19 cellular contexts compared by ENCODE assay signal in the genomic region with DNA sequence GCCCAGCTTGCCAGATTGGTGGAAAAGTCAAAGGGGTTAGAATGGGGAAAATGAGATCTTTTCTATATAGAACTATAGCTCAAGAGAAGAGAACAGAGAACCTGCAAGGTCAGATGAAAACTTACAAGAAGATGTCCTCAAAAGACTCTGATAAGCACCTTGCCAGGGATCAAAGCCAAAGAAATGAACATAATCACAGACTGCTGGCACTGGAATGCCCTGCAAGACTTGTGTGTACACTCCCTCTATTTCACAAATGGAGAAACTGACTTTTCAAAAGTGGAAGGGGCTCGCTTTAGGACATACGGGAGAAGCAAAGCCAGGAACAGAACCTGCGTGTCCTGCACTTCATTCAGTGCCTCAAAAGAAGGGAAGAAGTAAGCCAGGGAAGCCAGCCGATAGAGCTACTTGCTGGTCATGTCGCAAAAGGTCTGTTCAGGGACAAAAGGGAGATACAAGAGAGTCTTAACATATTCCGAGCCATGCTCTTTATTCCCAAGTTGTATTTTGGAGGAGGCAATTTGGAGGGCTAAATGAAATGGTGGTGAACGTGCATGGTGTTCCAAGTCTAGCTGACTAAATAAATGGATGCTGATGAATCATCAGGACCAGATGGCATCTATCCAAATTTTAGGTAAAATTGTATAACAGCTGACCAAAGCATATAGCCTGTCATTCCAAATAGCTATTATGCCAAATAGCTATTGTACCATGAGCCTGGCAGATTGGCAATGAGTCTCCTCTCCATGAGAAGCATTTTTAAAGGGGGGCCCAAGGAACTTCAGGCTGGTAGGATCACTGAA.
DNase-seq lines count a peak whose midpoint lies in the region; FAIRE-seq and TF ChIP-seq lines count a peak whose summit lies in the region.
"Had no signal": no experiment of that assay in that cellular context is flagged by ENCODE, and none has a peak within 500 bp of the region (broad histone marks: within the 10 kb centered on the region; RNA-seq: fewer than 3 reads in every experiment).

No MANE protein-coding gene starts in this region.

- peaks cover 0 to 78% (median 23%) of the 10 kb centered on the region in 45 donors for H3K27me3 ChIP-seq in dorsolateral prefrontal cortex
- H3K27me3 ChIP-seq: BE2C had no signal

- intact Hi-C loops in dorsolateral prefrontal cortex (cut with DNase I), result no loop called here

- no peaks in the 10 kb centered on the region for H3K27me3 Mint-ChIP-seq in activated CD4-positive, alpha-beta memory T cell treated with anti-CD3 and anti-CD28 coated beads, Interleukin-2, amount 10 ng/mL, durations not matched to agents 7 days and 5 days
- H3K27me3 Mint-ChIP-seq: CD4-positive, alpha-beta T cell had no signal

- no peak overlapping the region for H3K4me3 Mint-ChIP-seq in activated CD4-positive, alpha-beta memory T cell treated with anti-CD3 and anti-CD28 coated beads, Interleukin-2, amount 10 ng/mL, durations not matched to agents 7 days and 5 days
- H3K4me3 Mint-ChIP-seq: CD4-positive, alpha-beta T cell had no signal

- no peak overlapping the region for H3K4me3 ChIP-seq in epithelial cell of esophagus (ENCODE audit: low read length)
- no peak overlapping the region for H3K4me3 ChIP-seq in dorsolateral prefrontal cortex
- H3K4me3 ChIP-seq: GM12878 had no signal

- POLR2A ChIA-PET in activated CD4-positive, alpha-beta memory T cell treated with anti-CD3 and anti-CD28 coated beads, Interleukin-2, amount 10 ng/mL, durations not matched to agents 7 days and 5 days (lab: Charles Lee), result no interaction called here

- H3K4me1 Mint-ChIP-seq in activated CD4-positive, alpha-beta memory T cell treated with anti-CD3 and anti-CD28 coated beads, Interleukin-2, amount 10 ng/mL, durations not matched to agents 7 days and 5 days, result no peaks in the 10 kb centered on the region

- FAIRE-seq in RCC 7860 (lab: Jason Lieb, UNC), result peak; percentile 74
- FAIRE-seq: G401.6, GM12878 had no signal

- H3K9me3 Mint-ChIP-seq in activated CD4-positive, alpha-beta memory T cell treated with anti-CD3 and anti-CD28 coated beads, Interleukin-2, amount 10 ng/mL, durations not matched to agents 7 days and 5 days, result no peaks in the 10 kb centered on the region
- H3K9me3 Mint-ChIP-seq: CD4-positive, alpha-beta T cell had no signal

- no peak for TF ChIP-seq CTCF in epithelial cell of esophagus (IDR thresholded peaks at IDR 0.05; ENCODE audit: insufficient read depth, low read depth, low read length, missing control alignments)
- no peak for TF ChIP-seq CTCF in dorsolateral prefrontal cortex (IDR thresholded peaks at IDR 0.05 in 54 of 56, conservative IDR thresholded peaks at IDR 0.05 in 2 of 56; ENCODE audit: low read depth in 1 of 56, partially characterized antibody in 56 of 56)

- H3K36me3 Mint-ChIP-seq in activated CD4-positive, alpha-beta memory T cell treated with anti-CD3 and anti-CD28 coated beads, Interleukin-2, amount 10 ng/mL, durations not matched to agents 7 days and 5 days (ENCODE audit: low read depth), result no peaks in the 10 kb centered on the region

- no peak overlapping the region for H3K27ac ChIP-seq in dorsolateral prefrontal cortex
- H3K27ac ChIP-seq: 22Rv1 had no signal

- CTCF ChIA-PET in activated CD4-positive, alpha-beta memory T cell treated with anti-CD3 and anti-CD28 coated beads, Interleukin-2, amount 10 ng/mL, durations not matched to agents 7 days and 5 days (lab: Charles Lee), result no interaction called here

- DNase-seq in DMS 273 (lab: John Stamatoyannopoulos, UW; ENCODE audit: unreplicated experiment) (peak; percentile 27), DMS 273 treated with DMSO at 0.1 percent for 48 hours (lab: John Stamatoyannopoulos, UW) (no peak), RCC 7860 (ENCODE audit: low spot score) (no peak), epithelial cell of esophagus (ENCODE audit: low read depth) (peak; percentile 46), renal cortical epithelial cell (ENCODE audit: low read depth) (peak; percentile 51), dorsolateral prefrontal cortex (no peak), T-helper 9 cell (no peak)
- DNase-seq in activated CD4-positive, alpha-beta memory T cell treated with anti-CD3 and anti-CD28 coated beads, Interleukin-2, amount 10 ng/mL, durations not matched to agents 7 days and 5 days, result no peak
- DNase-seq: BE2C; Calu3; CD4-positive, alpha-beta T cell; DND-41; NCI-H1048; NCI-H2107; NCI-H2227 treated with DMSO at 0.1 percent for 48 hours; NCI-H526 treated with DMSO at 0.1 percent for 48 hours had no signal

- H3K27ac Mint-ChIP-seq in activated CD4-positive, alpha-beta memory T cell treated with anti-CD3 and anti-CD28 coated beads, Interleukin-2, amount 10 ng/mL, durations not matched to agents 7 days and 5 days, result no peak overlapping the region
- H3K27ac Mint-ChIP-seq: CD4-positive, alpha-beta T cell had no signal

Comparison
In these comparisons a context has a peak if more than half of its experiments do, and no peak if none do; other contexts are left out.
1. DNase-seq: peak in DMS 273 (single experiment), epithelial cell of esophagus (single experiment) and renal cortical epithelial cell (single experiment); none in DMS 273 treated with DMSO at 0.1 percent for 48 hours (single experiment), RCC 7860 (single experiment), dorsolateral prefrontal cortex (0 of 10), activated CD4-positive, alpha-beta memory T cell treated with anti-CD3 and anti-CD28 coated beads, Interleukin-2, amount 10 ng/mL, durations not matched to agents 7 days and 5 days (single experiment) and T-helper 9 cell (single experiment).